1 cellular context compared by ENCODE assay signal in the genomic region with DNA sequence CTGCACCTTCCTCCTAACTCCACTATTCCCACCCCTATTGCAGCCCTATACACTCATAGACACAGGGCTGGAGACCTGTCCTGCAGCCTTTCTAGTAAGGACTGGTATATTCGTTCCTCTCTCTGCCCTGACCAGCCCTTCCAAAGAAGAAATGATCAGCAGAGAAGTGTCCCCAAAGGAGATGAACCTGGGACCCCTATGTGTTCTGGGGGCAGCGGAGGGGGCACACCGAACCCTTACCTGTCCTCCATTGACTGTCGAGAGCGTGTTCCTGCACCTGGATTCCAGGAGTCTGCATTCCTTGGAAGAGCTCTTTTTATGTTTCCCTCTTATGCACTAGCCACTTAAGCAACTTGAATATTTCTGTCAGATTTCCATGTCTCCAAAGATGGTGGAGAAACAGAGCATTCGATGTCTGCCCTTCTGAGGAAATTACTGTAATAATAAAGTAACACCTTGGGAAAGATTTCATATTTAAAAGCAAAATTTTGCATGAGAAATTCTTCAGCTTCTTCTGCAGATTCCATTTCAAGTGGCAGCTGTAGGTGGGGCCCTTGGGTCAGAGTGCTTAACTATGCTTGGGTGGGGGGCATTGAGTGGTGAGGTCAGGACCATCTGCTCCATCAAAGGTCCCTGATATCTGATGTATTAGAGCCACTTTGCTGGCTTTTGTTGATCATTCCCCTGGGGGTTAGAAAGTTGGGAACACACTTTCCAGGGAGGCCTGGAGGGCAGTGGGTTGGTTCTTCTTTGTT.
TF ChIP-seq lines count a peak whose summit lies in the region.

No MANE protein-coding gene starts in this region.

TF ChIP-seq in H1, 55 proteins besides CTCF, POLR2A, EP300 and RAD21:
- TF ChIP-seq, protein P1, sequence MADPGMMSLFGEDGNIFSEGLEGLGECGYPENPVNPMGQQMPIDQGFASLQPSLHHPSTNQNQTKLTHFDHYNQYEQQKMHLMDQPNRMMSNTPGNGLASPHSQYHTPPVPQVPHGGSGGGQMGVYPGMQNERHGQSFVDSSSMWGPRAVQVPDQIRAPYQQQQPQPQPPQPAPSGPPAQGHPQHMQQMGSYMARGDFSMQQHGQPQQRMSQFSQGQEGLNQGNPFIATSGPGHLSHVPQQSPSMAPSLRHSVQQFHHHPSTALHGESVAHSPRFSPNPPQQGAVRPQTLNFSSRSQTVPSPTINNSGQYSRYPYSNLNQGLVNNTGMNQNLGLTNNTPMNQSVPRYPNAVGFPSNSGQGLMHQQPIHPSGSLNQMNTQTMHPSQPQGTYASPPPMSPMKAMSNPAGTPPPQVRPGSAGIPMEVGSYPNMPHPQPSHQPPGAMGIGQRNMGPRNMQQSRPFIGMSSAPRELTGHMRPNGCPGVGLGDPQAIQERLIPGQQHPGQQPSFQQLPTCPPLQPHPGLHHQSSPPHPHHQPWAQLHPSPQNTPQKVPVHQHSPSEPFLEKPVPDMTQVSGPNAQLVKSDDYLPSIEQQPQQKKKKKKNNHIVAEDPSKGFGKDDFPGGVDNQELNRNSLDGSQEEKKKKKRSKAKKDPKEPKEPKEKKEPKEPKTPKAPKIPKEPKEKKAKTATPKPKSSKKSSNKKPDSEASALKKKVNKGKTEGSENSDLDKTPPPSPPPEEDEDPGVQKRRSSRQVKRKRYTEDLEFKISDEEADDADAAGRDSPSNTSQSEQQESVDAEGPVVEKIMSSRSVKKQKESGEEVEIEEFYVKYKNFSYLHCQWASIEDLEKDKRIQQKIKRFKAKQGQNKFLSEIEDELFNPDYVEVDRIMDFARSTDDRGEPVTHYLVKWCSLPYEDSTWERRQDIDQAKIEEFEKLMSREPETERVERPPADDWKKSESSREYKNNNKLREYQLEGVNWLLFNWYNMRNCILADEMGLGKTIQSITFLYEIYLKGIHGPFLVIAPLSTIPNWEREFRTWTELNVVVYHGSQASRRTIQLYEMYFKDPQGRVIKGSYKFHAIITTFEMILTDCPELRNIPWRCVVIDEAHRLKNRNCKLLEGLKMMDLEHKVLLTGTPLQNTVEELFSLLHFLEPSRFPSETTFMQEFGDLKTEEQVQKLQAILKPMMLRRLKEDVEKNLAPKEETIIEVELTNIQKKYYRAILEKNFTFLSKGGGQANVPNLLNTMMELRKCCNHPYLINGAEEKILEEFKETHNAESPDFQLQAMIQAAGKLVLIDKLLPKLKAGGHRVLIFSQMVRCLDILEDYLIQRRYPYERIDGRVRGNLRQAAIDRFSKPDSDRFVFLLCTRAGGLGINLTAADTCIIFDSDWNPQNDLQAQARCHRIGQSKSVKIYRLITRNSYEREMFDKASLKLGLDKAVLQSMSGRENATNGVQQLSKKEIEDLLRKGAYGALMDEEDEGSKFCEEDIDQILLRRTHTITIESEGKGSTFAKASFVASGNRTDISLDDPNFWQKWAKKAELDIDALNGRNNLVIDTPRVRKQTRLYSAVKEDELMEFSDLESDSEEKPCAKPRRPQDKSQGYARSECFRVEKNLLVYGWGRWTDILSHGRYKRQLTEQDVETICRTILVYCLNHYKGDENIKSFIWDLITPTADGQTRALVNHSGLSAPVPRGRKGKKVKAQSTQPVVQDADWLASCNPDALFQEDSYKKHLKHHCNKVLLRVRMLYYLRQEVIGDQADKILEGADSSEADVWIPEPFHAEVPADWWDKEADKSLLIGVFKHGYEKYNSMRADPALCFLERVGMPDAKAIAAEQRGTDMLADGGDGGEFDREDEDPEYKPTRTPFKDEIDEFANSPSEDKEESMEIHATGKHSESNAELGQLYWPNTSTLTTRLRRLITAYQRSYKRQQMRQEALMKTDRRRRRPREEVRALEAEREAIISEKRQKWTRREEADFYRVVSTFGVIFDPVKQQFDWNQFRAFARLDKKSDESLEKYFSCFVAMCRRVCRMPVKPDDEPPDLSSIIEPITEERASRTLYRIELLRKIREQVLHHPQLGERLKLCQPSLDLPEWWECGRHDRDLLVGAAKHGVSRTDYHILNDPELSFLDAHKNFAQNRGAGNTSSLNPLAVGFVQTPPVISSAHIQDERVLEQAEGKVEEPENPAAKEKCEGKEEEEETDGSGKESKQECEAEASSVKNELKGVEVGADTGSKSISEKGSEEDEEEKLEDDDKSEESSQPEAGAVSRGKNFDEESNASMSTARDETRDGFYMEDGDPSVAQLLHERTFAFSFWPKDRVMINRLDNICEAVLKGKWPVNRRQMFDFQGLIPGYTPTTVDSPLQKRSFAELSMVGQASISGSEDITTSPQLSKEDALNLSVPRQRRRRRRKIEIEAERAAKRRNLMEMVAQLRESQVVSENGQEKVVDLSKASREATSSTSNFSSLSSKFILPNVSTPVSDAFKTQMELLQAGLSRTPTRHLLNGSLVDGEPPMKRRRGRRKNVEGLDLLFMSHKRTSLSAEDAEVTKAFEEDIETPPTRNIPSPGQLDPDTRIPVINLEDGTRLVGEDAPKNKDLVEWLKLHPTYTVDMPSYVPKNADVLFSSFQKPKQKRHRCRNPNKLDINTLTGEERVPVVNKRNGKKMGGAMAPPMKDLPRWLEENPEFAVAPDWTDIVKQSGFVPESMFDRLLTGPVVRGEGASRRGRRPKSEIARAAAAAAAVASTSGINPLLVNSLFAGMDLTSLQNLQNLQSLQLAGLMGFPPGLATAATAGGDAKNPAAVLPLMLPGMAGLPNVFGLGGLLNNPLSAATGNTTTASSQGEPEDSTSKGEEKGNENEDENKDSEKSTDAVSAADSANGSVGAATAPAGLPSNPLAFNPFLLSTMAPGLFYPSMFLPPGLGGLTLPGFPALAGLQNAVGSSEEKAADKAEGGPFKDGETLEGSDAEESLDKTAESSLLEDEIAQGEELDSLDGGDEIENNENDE (IDR thresholded peaks at IDR 0.05; ENCODE audit: insufficient replicate concordance, low read length): no peak
- TF ChIP-seq SUZ12 (IDR thresholded peaks at IDR 0.05; ENCODE audit: low read length) (no peak), YY1 (IDR thresholded peaks at IDR 0.05; ENCODE audit: low read depth, low read length) (no peak), HDAC2 (IDR thresholded peaks at IDR 0.05; ENCODE audit: borderline replicate concordance in 1 of 2, low read depth in 2 of 2, low read length in 2 of 2) (no peak), RXRA (IDR thresholded peaks at IDR 0.05; ENCODE audit: insufficient read depth, low read depth, low read length) (no peak), BACH1 (IDR thresholded peaks at IDR 0.05; ENCODE audit: low read length) (no peak), JUN (IDR thresholded peaks at IDR 0.05; ENCODE audit: low read depth, low read length) (no peak)
- TF ChIP-seq, protein P2, sequence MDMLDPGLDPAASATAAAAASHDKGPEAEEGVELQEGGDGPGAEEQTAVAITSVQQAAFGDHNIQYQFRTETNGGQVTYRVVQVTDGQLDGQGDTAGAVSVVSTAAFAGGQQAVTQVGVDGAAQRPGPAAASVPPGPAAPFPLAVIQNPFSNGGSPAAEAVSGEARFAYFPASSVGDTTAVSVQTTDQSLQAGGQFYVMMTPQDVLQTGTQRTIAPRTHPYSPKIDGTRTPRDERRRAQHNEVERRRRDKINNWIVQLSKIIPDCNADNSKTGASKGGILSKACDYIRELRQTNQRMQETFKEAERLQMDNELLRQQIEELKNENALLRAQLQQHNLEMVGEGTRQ (IDR thresholded peaks at IDR 0.05; ENCODE audit: low read length): no peak
